ENCODE assay signal across 18 cellular contexts in the genomic region with DNA sequence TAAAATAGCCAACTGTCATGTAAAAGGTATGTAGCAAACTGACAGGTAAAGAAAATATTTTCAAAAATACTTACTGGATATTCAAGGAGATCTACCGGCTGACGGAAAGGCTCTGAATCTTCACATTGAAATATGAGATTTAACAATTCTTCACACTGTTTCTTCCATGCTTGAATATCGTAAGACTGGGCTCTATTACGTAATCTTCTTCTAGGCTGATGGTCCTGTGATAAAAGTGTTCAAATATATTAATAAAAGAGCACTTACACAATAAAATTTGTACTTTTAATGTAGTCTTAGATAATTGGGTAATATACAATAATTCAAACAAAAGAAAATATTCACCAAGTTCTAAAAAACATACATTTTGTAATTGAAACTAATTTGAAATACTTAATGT.
DNase-seq lines count a peak whose midpoint lies in the region; ATAC-seq, FAIRE-seq and TF ChIP-seq lines count a peak whose summit lies in the region.
"Had no signal": no experiment of that assay in that cellular context is flagged by ENCODE, and none has a peak within 500 bp of the region (broad histone marks: within the 10 kb centered on the region; RNA-seq: fewer than 3 reads in every experiment).

No MANE protein-coding gene starts in this region.

- H3K27me3 ChIP-seq in HepG2 (ENCODE audit: control insufficient read depth in 1 of 2, insufficient read depth in 2 of 2, low read length in 2 of 2): no peaks in the 10 kb centered on the region
- H3K27me3 ChIP-seq in right lobe of liver: no peaks in the 10 kb centered on the region
- H3K27me3 ChIP-seq in K562 (ENCODE audit: control insufficient read depth in 2 of 2, insufficient read depth in 2 of 2, low read length in 2 of 2): no peaks in the 10 kb centered on the region
- H3K27me3 ChIP-seq in vagina: no peaks in the 10 kb centered on the region
- H3K27me3 ChIP-seq: BLaER1 treated with 17β-estradiol and CSF1 and Interleukin-3, amounts not matched to agents 10 nM and 100 nM had no signal

- H3K36me3 Mint-ChIP-seq in chondrocyte (ENCODE audit: low read depth): peaks cover 32% of the 10 kb centered on the region

- H3K9ac ChIP-seq in HepG2 (ENCODE audit: insufficient read depth, low read depth, low read length) (no peak overlapping the region), K562 (ENCODE audit: insufficient read depth in 1 of 2, low read depth in 2 of 2, low read length in 2 of 2) (no peak overlapping the region)
- H3K9ac ChIP-seq: BLaER1 treated with 17β-estradiol and CSF1 and Interleukin-3, amounts not matched to agents 10 nM and 100 nM; GM23248 had no signal

- peaks cover 5 to 43% of the 10 kb centered on the region in 2 experiments; a peak in 4 of 5 replicates for H3K36me3 ChIP-seq in HepG2 (replicated peaks in 1 of 2; ENCODE audit: control insufficient read depth in 1 of 2, insufficient read depth in 2 of 2, low read length in 2 of 2)
- H3K36me3 ChIP-seq in right lobe of liver: peaks cover 0 to 33% (median 21%) of the 10 kb centered on the region in 4 donors
- peaks cover 91% of the 10 kb centered on the region for H3K36me3 ChIP-seq in K562 (ENCODE audit: control insufficient read depth, insufficient read depth, low read length)
- peaks cover 0 to 67% of the 10 kb centered on the region in 2 donors for H3K36me3 ChIP-seq in vagina

- H3K27ac ChIP-seq in HepG2 (ENCODE audit: extremely low read length, insufficient read depth, low read length) (no peak overlapping the region), right lobe of liver (no peak overlapping the region), K562 (ENCODE audit: extremely low read depth, low read depth, low read length) (no peak overlapping the region), vagina (no peak overlapping the region)
- H3K27ac ChIP-seq: BLaER1 treated with 17β-estradiol and CSF1 and Interleukin-3, amounts not matched to agents 10 nM and 100 nM; GM23248 had no signal

- TF ChIP-seq POLR2A in HepG2 (IDR thresholded peaks at IDR 0.05; ENCODE audit: insufficient read depth in 1 of 2, low read depth in 2 of 2, low read length in 2 of 2): no peak
- TF ChIP-seq POLR2A in right lobe of liver (IDR thresholded peaks at IDR 0.05): no peak
- no peak for TF ChIP-seq POLR2A in K562 (conservative IDR thresholded peaks at IDR 0.05)
- no peak for TF ChIP-seq POLR2A in vagina (IDR thresholded peaks at IDR 0.05)

- POLR2A ChIA-PET in HepG2 (lab: Yijun Ruan, JAX) (no interaction called here), K562 (lab: Yijun Ruan, JAX) (no interaction called here)

- H2AFZ ChIP-seq in HepG2 (ENCODE audit: low read length) (no peak overlapping the region), K562 (ENCODE audit: low read depth, low read length) (no peak overlapping the region)
- H2AFZ ChIP-seq: GM23248 had no signal

- H3K9me3 ChIP-seq in HepG2 (ENCODE audit: low read length) (peaks cover 6% of the 10 kb centered on the region), right lobe of liver (no peaks in the 10 kb centered on the region), K562 (replicated peaks; ENCODE audit: control insufficient read depth, insufficient read depth, low read depth, low read length) (no peaks in the 10 kb centered on the region; the same call in 1 of the 2 replicates), vagina (no peaks in the 10 kb centered on the region)

- no peaks in the 10 kb centered on the region for H3K4me1 ChIP-seq in HepG2 (ENCODE audit: insufficient read depth, low read length)
- H3K4me1 ChIP-seq in right lobe of liver: no peaks in the 10 kb centered on the region
- H3K4me1 ChIP-seq in K562 (replicated peaks in 1 of 2; ENCODE audit: control insufficient read depth in 2 of 2, insufficient read depth in 2 of 2, low read length in 2 of 2): no peaks in the 10 kb centered on the region
- no peaks in the 10 kb centered on the region for H3K4me1 ChIP-seq in vagina
- H3K4me1 ChIP-seq: BLaER1 treated with 17β-estradiol and CSF1 and Interleukin-3, amounts not matched to agents 10 nM and 100 nM had no signal

- H3K27ac Mint-ChIP-seq in chondrocyte (ENCODE audit: unreplicated experiment): no peak overlapping the region
- H3K27ac Mint-ChIP-seq: B cell; CD8-positive, alpha-beta T cell; IgD-negative memory B cell had no signal

- in situ Hi-C loops in HepG2 (cut with HindIII; ENCODE audit: extremely low pct_ligation_motif_present, low pct_unique_long_range_greater_than_20kb) (no loop called here), K562 (cut with MboI) (no loop called here)

- TF ChIP-seq EP300 in HepG2 (IDR thresholded peaks at IDR 0.05; ENCODE audit: low read depth in 2 of 2, low read length in 2 of 2) (no peak), HepG2 (CRISPR knock-in tag; IDR thresholded peaks at IDR 0.05; ENCODE audit: borderline replicate concordance) (no peak), K562 (IDR thresholded peaks at IDR 0.05; ENCODE audit: low read length) (no peak)

- no peak overlapping the region for H3K4me3 ChIP-seq in HepG2 (replicated peaks in 1 of 3; ENCODE audit: insufficient read depth in 1 of 3, low read depth in 2 of 3, low read length in 3 of 3)
- no peak overlapping the region for H3K4me3 ChIP-seq in right lobe of liver
- H3K4me3 ChIP-seq in K562: no peak overlapping the region
- H3K4me3 ChIP-seq in vagina: no peak overlapping the region
- H3K4me3 ChIP-seq: BLaER1 treated with 17β-estradiol and CSF1 and Interleukin-3, amounts not matched to agents 10 nM and 100 nM; GM23248 had no signal

- H3K4me3 Mint-ChIP-seq in chondrocyte (ENCODE audit: unreplicated experiment): no peak overlapping the region
- H3K4me3 Mint-ChIP-seq: B cell; CD8-positive, alpha-beta T cell; IgD-negative memory B cell had no signal

- H3K9me1 ChIP-seq in K562 (ENCODE audit: control insufficient read depth, insufficient read depth, low read length): no peaks in the 10 kb centered on the region

- peaks cover 5% of the 10 kb centered on the region for H3K4me1 Mint-ChIP-seq in chondrocyte (ENCODE audit: low read depth)
- H3K4me1 Mint-ChIP-seq: B cell, IgD-negative memory B cell had no signal

- H3K9me3 Mint-ChIP-seq in chondrocyte (ENCODE audit: low read depth): peaks cover 10% of the 10 kb centered on the region

- no TSS peak for BruUV-seq in HepG2 (replicated peaks; lab: Mats Ljungman, UMichigan)
- BruUV-seq in K562 (replicated peaks; lab: Mats Ljungman, UMichigan): no TSS peak

- CTCF ChIA-PET in HepG2 (lab: Yijun Ruan, JAX; ENCODE audit: low intra/inter-chr PET ratio, low total read pairs): no interaction called here
- CTCF ChIA-PET in K562 (lab: Yijun Ruan, JAX; ENCODE audit: low intra/inter-chr PET ratio): no interaction called here

- H3K79me2 ChIP-seq in HepG2 (ENCODE audit: insufficient read depth, low read length): no peaks in the 10 kb centered on the region
- H3K79me2 ChIP-seq in K562 (ENCODE audit: control insufficient read depth, insufficient read depth, low read length): no peaks in the 10 kb centered on the region

- FAIRE-seq in HepG2 (lab: Jason Lieb, UNC) (no peak), K562 (lab: Jason Lieb, UNC) (no peak), frontal cortex (lab: Jason Lieb, UNC) (peak; percentile 75)
- FAIRE-seq: H54 had no signal

- intact Hi-C loops in HepG2 (cut with micrococcal nuclease; ENCODE audit: unreplicated experiment): no loop called here
- intact Hi-C loops in right lobe of liver (cut with DNase I): no loop called here
- intact Hi-C loops in K562 (cut with micrococcal nuclease): no loop called here
- intact Hi-C loops in vagina (cut with DNase I): no loop called here

- no peak for TF ChIP-seq RAD21 in HepG2 (CRISPR knock-in tag; IDR thresholded peaks at IDR 0.05)
- TF ChIP-seq RAD21 in K562 (CRISPR knock-in tag; conservative IDR thresholded peaks at IDR 0.05 in 1 of 2, IDR thresholded peaks at IDR 0.05 in 1 of 2): no peak

- DNase-seq in HepG2 (ENCODE audit: low spot score) (no peak), right lobe of liver (no peak), K562 (ENCODE audit: extremely low read depth in 1 of 4, low spot score in 3 of 4) (no peak), frontal cortex (ENCODE audit: low spot score in 2 of 2) (no peak), vagina (ENCODE audit: extremely low spot score in 2 of 2) (no peak), chondrocyte (ENCODE audit: low spot score) (no peak)
- DNase-seq: 8988T; Calu3; CD8-positive, alpha-beta T cell; DMS79 treated with DMSO at 0.1 percent for 48 hours; GF-D8; GM23248; HCEC 1CT had no signal

- ATAC-seq in HepG2: no peak
- ATAC-seq in right lobe of liver: no peak
- ATAC-seq in K562: no peak
- no peak for ATAC-seq in GM18520 (IDR thresholded peaks at IDR 0.05; ENCODE audit: unreplicated experiment)
- ATAC-seq: CD8-positive, alpha-beta T cell had no signal

- no peaks in the 10 kb centered on the region for H3K27me3 Mint-ChIP-seq in chondrocyte (ENCODE audit: low read depth)
- H3K27me3 Mint-ChIP-seq: B cell, IgD-negative memory B cell had no signal

- H4K20me1 ChIP-seq in HepG2 (ENCODE audit: insufficient read depth, low read length) (no peaks in the 10 kb centered on the region), K562 (replicated peaks; ENCODE audit: control insufficient read depth, insufficient read depth, low read length) (no peaks in the 10 kb centered on the region)
- H4K20me1 ChIP-seq: BLaER1 treated with 17β-estradiol and CSF1 and Interleukin-3, amounts not matched to agents 10 nM and 100 nM had no signal

- H3K4me2 ChIP-seq in HepG2 (ENCODE audit: low read depth, low read length) (no peak overlapping the region), K562 (ENCODE audit: insufficient read depth, low read length) (no peak overlapping the region)
- H3K4me2 ChIP-seq: BLaER1 treated with 17β-estradiol and CSF1 and Interleukin-3, amounts not matched to agents 10 nM and 100 nM had no signal

- TF ChIP-seq CTCF in HepG2 (CRISPR knock-in tag; IDR thresholded peaks at IDR 0.05) (no peak), right lobe of liver (IDR thresholded peaks at IDR 0.05) (no peak), K562 (IDR thresholded peaks at IDR 0.05 in 2 of 3, conservative IDR thresholded peaks at IDR 0.05 in 1 of 3; ENCODE audit: insufficient read depth in 2 of 3, low read depth in 1 of 3, low read length in 3 of 3) (no peak), vagina (IDR thresholded peaks at IDR 0.05) (no peak), chondrocyte (IDR thresholded peaks at IDR 0.05) (no peak)

- WGBS in HepG2 (ENCODE audit: low lambda C conversion rate): 97% methylated on average over 4 of the region's 4 CpGs
- 91% methylated on average over 4 of the region's 4 CpGs for WGBS in right lobe of liver (ENCODE audit: insufficient coverage, low coverage, low lambda C conversion rate, missing lambda C conversion rate)
- 100% methylated on average over 4 of the region's 4 CpGs for WGBS in K562 (ENCODE audit: insufficient coverage, low coverage, missing lambda C conversion rate)

TF ChIP-seq in K562, 482 proteins besides CTCF, POLR2A, EP300 and RAD21 (continues in another document):
- no peak for TF ChIP-seq WHSC1 (IDR thresholded peaks at IDR 0.05; ENCODE audit: low read length)
